ENCODE assay signal across 14 cellular contexts in genomic region chr9:133821606-133822438, GRCh38.
DNase-seq lines count a peak whose midpoint lies in the region; ATAC-seq and TF ChIP-seq lines count a peak whose summit lies in the region.
"Had no signal": no experiment of that assay in that cellular context is flagged by ENCODE, and none has a peak within 500 bp of the region (broad histone marks: within the 10 kb centered on the region; RNA-seq: fewer than 3 reads in every experiment).

No MANE protein-coding gene starts in this region.

- H3K27ac Mint-ChIP-seq in endodermal cell, result peak overlapping the region; percentile 67
- peak overlapping the region; percentile 98 for H3K27ac Mint-ChIP-seq in stimulated activated naive B cell treated with anti-CD40 and anti-IgM and Interleukin-4, amounts not matched to agents 10 μg/mL and 1 μg/mL and 100 μg/mL, for 72 hours

- TF ChIP-seq CTCF in endodermal cell (conservative IDR thresholded peaks at IDR 0.05), result no peak

- WGBS in endodermal cell (ENCODE audit: insufficient coverage in 1 of 2, insufficient read length in 1 of 2), 2 experiments, result 87 to 88% methylated on average over 14 to 27 of the region's 27 CpGs

- no peaks in the 10 kb centered on the region for H3K4me1 ChIP-seq in endodermal cell (ENCODE audit: control insufficient read depth, insufficient read depth, low read length)
- H3K4me1 ChIP-seq: esophagus squamous epithelium had no signal

- peak; percentile 52 to 60 for ATAC-seq in stimulated activated naive B cell treated with anti-CD40 and anti-IgM and Interleukin-4, amounts not matched to agents 10 μg/mL and 1 μg/mL and 100 μg/mL, for 72 hours (replicated peaks)
- ATAC-seq: A549 had no signal

- H3K36me3 ChIP-seq in endodermal cell (ENCODE audit: control insufficient read depth, insufficient read depth, low read length), result no peaks in the 10 kb centered on the region
- H3K36me3 ChIP-seq: esophagus squamous epithelium had no signal

- no peak overlapping the region for H3K4me3 Mint-ChIP-seq in endodermal cell
- peak overlapping the region; percentile 69 to 73 for H3K4me3 Mint-ChIP-seq in stimulated activated naive B cell treated with anti-CD40 and anti-IgM and Interleukin-4, amounts not matched to agents 10 μg/mL and 1 μg/mL and 100 μg/mL, for 72 hours

- H3K27ac ChIP-seq in endodermal cell (ENCODE audit: low read depth, low read length), result peak overlapping the region; percentile 87
- H3K27ac ChIP-seq: A549, esophagus squamous epithelium had no signal

- H3K9ac ChIP-seq in endodermal cell (ENCODE audit: extremely low read depth, low read length, poor library complexity, severe bottlenecking), result no peak overlapping the region

- no peaks in the 10 kb centered on the region for H3K9me3 ChIP-seq in endodermal cell (ENCODE audit: control insufficient read depth, low read length)
- H3K9me3 ChIP-seq: A549, esophagus squamous epithelium had no signal

- H3K4me3 ChIP-seq in endodermal cell (ENCODE audit: low read length), result no peak overlapping the region
- H3K4me3 ChIP-seq: A549, esophagus squamous epithelium had no signal

- H3K36me3 Mint-ChIP-seq in endodermal cell (ENCODE audit: low read depth), result peaks cover 17% of the 10 kb centered on the region
- peaks cover 50 to 65% of the 10 kb centered on the region in 2 donors for H3K36me3 Mint-ChIP-seq in stimulated activated naive B cell treated with anti-CD40 and anti-IgM and Interleukin-4, amounts not matched to agents 10 μg/mL and 1 μg/mL and 100 μg/mL, for 72 hours

- no peaks in the 10 kb centered on the region for H3K9me3 Mint-ChIP-seq in endodermal cell
- peaks cover 4% of the 10 kb centered on the region in 2 donors for H3K9me3 Mint-ChIP-seq in stimulated activated naive B cell treated with anti-CD40 and anti-IgM and Interleukin-4, amounts not matched to agents 10 μg/mL and 1 μg/mL and 100 μg/mL, for 72 hours

- DNase-seq in NCI-H748 (lab: John Stamatoyannopoulos, UW; ENCODE audit: unreplicated experiment) (peak; percentile 60), NCI-H748 treated with DMSO at 0.1 percent for 48 hours (lab: John Stamatoyannopoulos, UW) (no peak), NCI-H2081 treated with DMSO at 0.1 percent for 48 hours (lab: John Stamatoyannopoulos, UW) (peak; percentile 14), endodermal cell (no peak), NCI-H2107 treated with DMSO at 0.1 percent for 48 hours (lab: John Stamatoyannopoulos, UW; ENCODE audit: unreplicated experiment) (no peak), mucosa of gallbladder (ENCODE audit: low spot score) (no peak), anterior cingulate cortex (lab: John Stamatoyannopoulos, UW) (no peak)
- DNase-seq in stimulated activated naive B cell treated with anti-CD40 and anti-IgM and Interleukin-4, amounts not matched to agents 10 μg/mL and 1 μg/mL and 100 μg/mL, for 72 hours, result peak; percentile 64
- DNase-seq: activated T-cell treated with anti-CD3 and anti-CD28 coated beads, Interleukin-2, amount 50 U/mL, for 48 hours; DMS79 treated with DMSO at 0.1 percent for 48 hours; esophagus squamous epithelium; NCI-H187; stimulated activated CD4-positive, alpha-beta T cell treated with anti-CD3 and anti-CD28 coated beads, Interleukin-15, amount 100 ng/mL, for 24 hours had no signal

- H3K4me1 Mint-ChIP-seq in endodermal cell, result peaks cover 13% of the 10 kb centered on the region
- H3K4me1 Mint-ChIP-seq in stimulated activated naive B cell treated with anti-CD40 and anti-IgM and Interleukin-4, amounts not matched to agents 10 μg/mL and 1 μg/mL and 100 μg/mL, for 72 hours, result peaks cover 61 to 100% of the 10 kb centered on the region in 2 donors

- no peaks in the 10 kb centered on the region for H3K27me3 ChIP-seq in endodermal cell (ENCODE audit: control insufficient read depth, insufficient read depth, low read length, poor library complexity, severe bottlenecking)
- H3K27me3 ChIP-seq: esophagus squamous epithelium had no signal

- no peaks in the 10 kb centered on the region for H3K27me3 Mint-ChIP-seq in endodermal cell (ENCODE audit: insufficient read depth)
- H3K27me3 Mint-ChIP-seq in stimulated activated naive B cell treated with anti-CD40 and anti-IgM and Interleukin-4, amounts not matched to agents 10 μg/mL and 1 μg/mL and 100 μg/mL, for 72 hours, result no peaks in the 10 kb centered on the region

Comparison
In these comparisons a context has a peak if more than half of its experiments do, and no peak if none do; other contexts are left out.
1. DNase-seq: peak in NCI-H748 (single experiment), NCI-H2081 treated with DMSO at 0.1 percent for 48 hours (single experiment) and stimulated activated naive B cell treated with anti-CD40 and anti-IgM and Interleukin-4, amounts not matched to agents 10 μg/mL and 1 μg/mL and 100 μg/mL, for 72 hours (single experiment); none in NCI-H748 treated with DMSO at 0.1 percent for 48 hours (single experiment), endodermal cell (single experiment), NCI-H2107 treated with DMSO at 0.1 percent for 48 hours (single experiment), mucosa of gallbladder (single experiment) and anterior cingulate cortex (0 of 58).